Comparison of ENCODE assay signal across 1 cellular context in the genomic region with DNA sequence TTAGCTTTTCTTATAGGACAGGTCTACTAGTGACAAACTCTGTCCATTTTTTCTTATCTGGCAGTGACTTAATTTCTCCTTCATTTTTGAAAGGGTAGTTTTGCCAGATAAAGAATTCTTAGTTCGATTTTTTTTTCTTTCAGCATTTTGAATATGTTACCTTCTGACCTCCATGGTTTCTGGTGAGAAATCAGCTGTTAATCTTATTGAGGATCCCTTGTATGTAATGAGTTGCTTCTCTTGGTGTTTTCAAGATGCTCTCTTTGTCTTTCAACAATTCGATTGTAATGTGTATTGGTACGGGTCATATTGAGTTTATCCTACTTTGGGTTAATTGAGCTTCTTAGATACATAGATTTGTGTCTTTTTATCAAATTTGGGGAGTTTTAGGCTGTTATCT.
A peak's percentile ranks its signal among the peaks of the same experiment; 100 is the strongest.
TF ChIP-seq lines count a peak whose summit lies in the region.

No MANE protein-coding gene starts in this region.

TF ChIP-seq in HepG2, 621 proteins besides CTCF, POLR2A, EP300 and RAD21:
- no peak for TF ChIP-seq ZNF496 (CRISPR knock-in tag; IDR thresholded peaks at IDR 0.05; ENCODE audit: insufficient replicate concordance)
- no peak for TF ChIP-seq ARNT (IDR thresholded peaks at IDR 0.05)
- TF ChIP-seq ZNF317 (CRISPR knock-in tag; IDR thresholded peaks at IDR 0.05) = peak; percentile 95
- TF ChIP-seq MIER3 (CRISPR knock-in tag; IDR thresholded peaks at IDR 0.05; ENCODE audit: borderline replicate concordance) = no peak
- TF ChIP-seq CBX2 (IDR thresholded peaks at IDR 0.05; ENCODE audit: low read depth, low read length) = no peak
- no peak for TF ChIP-seq CBX2 (CRISPR knock-in tag; IDR thresholded peaks at IDR 0.05; ENCODE audit: low read depth)
- TF ChIP-seq PITX1 (CRISPR knock-in tag; IDR thresholded peaks at IDR 0.05) = no peak
